8 cellular contexts compared by ENCODE assay signal in genomic region chr1:110916669-110917306, GRCh38. TPM values are rescaled to one million over a fixed set of nuclear protein-coding genes. Genes with fewer than 3 reads are reported as not detected.
DNase-seq lines count a peak whose midpoint lies in the region; FAIRE-seq and TF ChIP-seq lines count a peak whose summit lies in the region.

No MANE protein-coding gene starts in this region.

- H3K9me1 ChIP-seq in endothelial cell of umbilical vein (replicated peaks; ENCODE audit: control insufficient read depth, extremely low read depth, insufficient read depth, low read length): no peaks in the 10 kb centered on the region

- DNase-seq in ELR (ENCODE audit: low read depth) (peak; percentile 69), GM23248 (peak; percentile 57), OCI-M1 (lab: John Stamatoyannopoulos, UW) (peak; percentile 90), endothelial cell of umbilical vein (ENCODE audit: low read depth, low spot score) (peak; percentile 3), NCI-H2196 (lab: John Stamatoyannopoulos, UW; ENCODE audit: unreplicated experiment) (no peak), NCI-H510A (lab: John Stamatoyannopoulos, UW) (no peak), superior temporal gyrus (ENCODE audit: extremely low spot score) (no peak)
- DNase-seq in activated CD8-positive, alpha-beta memory T cell treated with anti-CD3 and anti-CD28 coated beads, Interleukin-2, amount 50 U/mL, for 48 hours: no peak

- H3K27ac ChIP-seq in GM23248 (no peak overlapping the region), endothelial cell of umbilical vein (ENCODE audit: insufficient read depth, low read depth, low read length) (no peak overlapping the region)

- H3K79me2 ChIP-seq in GM23248 (ENCODE audit: insufficient read depth) (no peaks in the 10 kb centered on the region), endothelial cell of umbilical vein (ENCODE audit: control insufficient read depth, insufficient read depth, low read length) (no peaks in the 10 kb centered on the region)

- POLR2A ChIA-PET in endothelial cell of umbilical vein (lab: Charles Lee): no interaction called here

- H3K9ac ChIP-seq in GM23248 (peak overlapping the region; percentile 4; the same call in 1 of the 2 replicates), endothelial cell of umbilical vein (replicated peaks; ENCODE audit: extremely low read depth, insufficient read depth, low read length) (no peak overlapping the region)

- WGBS in GM23248 (ENCODE audit: low coverage in 1 of 2, low lambda C conversion rate in 2 of 2, missing lambda C conversion rate in 2 of 2), 2 experiments: 34 to 35% methylated on average over 2 of the region's 2 CpGs

- intact Hi-C loops in endothelial cell of umbilical vein (cut with micrococcal nuclease): no loop called here

- H3K4me1 ChIP-seq in GM23248 (ENCODE audit: insufficient read depth): peaks cover 11% of the 10 kb centered on the region; the same call in 1 of the 2 replicates
- no peaks in the 10 kb centered on the region for H3K4me1 ChIP-seq in endothelial cell of umbilical vein (ENCODE audit: control insufficient read depth, extremely low read depth, insufficient read depth, low read length)

- H2AFZ ChIP-seq in GM23248 (peak overlapping the region; percentile 54), endothelial cell of umbilical vein (ENCODE audit: low read depth, low read length) (no peak overlapping the region)

- peak overlapping the region; percentile 45; the same call in 1 of the 2 replicates for H3K4me3 ChIP-seq in GM23248
- H3K4me3 ChIP-seq in endothelial cell of umbilical vein (replicated peaks in 1 of 3; ENCODE audit: insufficient read depth in 1 of 3, low read depth in 1 of 3, low read length in 3 of 3): no peak overlapping the region

- no peaks in the 10 kb centered on the region for H3F3A ChIP-seq in GM23248 (ENCODE audit: insufficient read depth)

- FAIRE-seq in endothelial cell of umbilical vein (lab: Jason Lieb, UNC): no peak

- TF ChIP-seq POLR2A in endothelial cell of umbilical vein (IDR thresholded peaks at IDR 0.05; ENCODE audit: low read depth, low read length): no peak

- H3K9me2 ChIP-seq in GM23248 (ENCODE audit: insufficient read depth): no peaks in the 10 kb centered on the region

- H4K20me1 ChIP-seq in GM23248 (ENCODE audit: insufficient read depth) (no peaks in the 10 kb centered on the region), endothelial cell of umbilical vein (replicated peaks; ENCODE audit: control insufficient read depth, extremely low read depth, insufficient read depth, low read length) (no peaks in the 10 kb centered on the region)

- peak overlapping the region; percentile 42 for H3K4me2 ChIP-seq in GM23248 (ENCODE audit: unreplicated experiment)
- peak overlapping the region; percentile 52 for H3K4me2 ChIP-seq in endothelial cell of umbilical vein (ENCODE audit: insufficient read depth, low read length)

- BruUV-seq in endothelial cell of umbilical vein (replicated peaks; lab: Mats Ljungman, UMichigan): no TSS peak

- H3K36me3 ChIP-seq in GM23248 (ENCODE audit: low read depth) (no peaks in the 10 kb centered on the region), endothelial cell of umbilical vein (ENCODE audit: control insufficient read depth in 2 of 2, extremely low read depth in 1 of 2, insufficient read depth in 2 of 2, low read length in 2 of 2) (no peaks in the 10 kb centered on the region)

- H3K27me3 ChIP-seq in GM23248 (replicated peaks; ENCODE audit: insufficient read depth) (no peaks in the 10 kb centered on the region), endothelial cell of umbilical vein (ENCODE audit: control insufficient read depth in 2 of 2, insufficient read depth in 2 of 2, low read length in 2 of 2) (no peaks in the 10 kb centered on the region)

- H3K9me3 ChIP-seq in GM23248 (ENCODE audit: low read depth): peaks cover 3% of the 10 kb centered on the region
- no peaks in the 10 kb centered on the region for H3K9me3 ChIP-seq in endothelial cell of umbilical vein (replicated peaks; ENCODE audit: control insufficient read depth, insufficient read depth, low read length)

- CTCF ChIA-PET in endothelial cell of umbilical vein (lab: Charles Lee): interaction anchor here (1.5 kb wide), 1 partner anchor 10 kb away, joined by 3 read pairs; no protein-coding TSS in a partner anchor

- dilution Hi-C loops in endothelial cell of umbilical vein (cut with MboI; ENCODE audit: extremely low pct_ligation_motif_present, low sequenced_read_pairs): no loop called here

- in situ Hi-C loops in GM23248 (cut with MboI): no loop called here

- no peak for TF ChIP-seq CTCF in endothelial cell of umbilical vein (IDR thresholded peaks at IDR 0.05; ENCODE audit: extremely low read depth in 1 of 2, insufficient read depth in 1 of 2, low read depth in 1 of 2, low read length in 2 of 2)

TF ChIP-seq in endothelial cell of umbilical vein, 7 proteins besides CTCF, POLR2A, EP300 and RAD21:
- no peak for TF ChIP-seq POLR2AphosphoS5 (IDR thresholded peaks at IDR 0.05; ENCODE audit: insufficient read depth, low read depth, low read length)
- no peak for TF ChIP-seq MYC (IDR thresholded peaks at IDR 0.05; ENCODE audit: low read depth, low read length)
- no peak for TF ChIP-seq FOS (IDR thresholded peaks at IDR 0.05; ENCODE audit: borderline replicate concordance, insufficient read depth, low read length)
- TF ChIP-seq GATA2 (IDR thresholded peaks at IDR 0.05; ENCODE audit: insufficient read depth, insufficient read length, low read depth, low read length): no peak
- TF ChIP-seq EZH2 (IDR thresholded peaks at IDR 0.05; ENCODE audit: borderline replicate concordance, low read depth, low read length, severe bottlenecking): no peak
- TF ChIP-seq MAX (IDR thresholded peaks at IDR 0.05; ENCODE audit: insufficient read depth, insufficient read length): no peak
- no peak for TF ChIP-seq JUN (IDR thresholded peaks at IDR 0.05; ENCODE audit: borderline replicate concordance, insufficient read depth, insufficient read length, low read depth)

RNA-seq across cellular contexts. Expression of gene CD53, which starts 43.8 kb away (rescaled TPM):
- total RNA-seq in GM23248 (2014; rRNA removed; shearing (Covaris generic)): not detected in 2 replicates
- polyA plus RNA-seq in GM23248 (2016; fragmentation: Nextera tagmentation; extraction: Ambion mirVana): 0.33 TPM in 1 of 2 replicates, not detected in the other
- not detected in 2 replicates for total RNA-seq in endothelial cell of umbilical vein
- polyA plus RNA-seq in endothelial cell of umbilical vein: 0.35 TPM in 1 of 2 replicates, not detected in the other
- polyA plus RNA-seq in endothelial cell of umbilical vein (2011; cell fraction: cytosol; rRNA removed): not detected in 2 replicates
- not detected in 2 replicates for polyA plus RNA-seq in endothelial cell of umbilical vein (2011; cell fraction: nucleus; rRNA removed)
- polyA plus RNA-seq in endothelial cell of umbilical vein (2012): not detected in 2 replicates
- 1.5 and 3.2 TPM in 2 replicates for polyA minus RNA-seq in endothelial cell of umbilical vein
- not detected for polyA minus RNA-seq in endothelial cell of umbilical vein (2011; cell fraction: cytosol; rRNA and poly(A)+ RNA removed)
- not detected in 2 replicates for polyA minus RNA-seq in endothelial cell of umbilical vein (2011; cell fraction: nucleus; rRNA and poly(A)+ RNA removed)

RNA-seq across cellular contexts. Expression of gene LRIF1, which starts 46.9 kb away (rescaled TPM):
- 17.3 and 19.2 TPM in 2 replicates for total RNA-seq in GM23248 (2014; rRNA removed; shearing (Covaris generic))
- 18.0 and 18.6 TPM in 2 replicates for polyA plus RNA-seq in GM23248 (2016; fragmentation: Nextera tagmentation; extraction: Ambion mirVana)
- total RNA-seq in endothelial cell of umbilical vein: 12.9 and 13.0 TPM in 2 replicates
- 2.8 and 3.5 TPM in 2 replicates for polyA plus RNA-seq in endothelial cell of umbilical vein
- polyA plus RNA-seq in endothelial cell of umbilical vein (2011; cell fraction: cytosol; rRNA removed): 4.6 and 4.8 TPM in 2 replicates
- 4.8 and 4.9 TPM in 2 replicates for polyA plus RNA-seq in endothelial cell of umbilical vein (2011; cell fraction: nucleus; rRNA removed)
- 12.4 and 14.5 TPM in 2 replicates for polyA plus RNA-seq in endothelial cell of umbilical vein (2012)
- 4.2 and 4.3 TPM in 2 replicates for polyA minus RNA-seq in endothelial cell of umbilical vein
- 19.4 TPM for polyA minus RNA-seq in endothelial cell of umbilical vein (2011; cell fraction: cytosol; rRNA and poly(A)+ RNA removed)
- polyA minus RNA-seq in endothelial cell of umbilical vein (2011; cell fraction: nucleus; rRNA and poly(A)+ RNA removed): 7.2 and 7.5 TPM in 2 replicates

Comparison
In these comparisons a context has a peak if more than half of its experiments do, and no peak if none do; other contexts are left out.
1. DNase-seq: peak in ELR (single experiment), GM23248 (single experiment), OCI-M1 (single experiment) and endothelial cell of umbilical vein (single experiment); none in NCI-H2196 (single experiment), NCI-H510A (single experiment), superior temporal gyrus (single experiment) and activated CD8-positive, alpha-beta memory T cell treated with anti-CD3 and anti-CD28 coated beads, Interleukin-2, amount 50 U/mL, for 48 hours (single experiment).